ENCODE assay signal across 1 cellular context in genomic region chr14:85579957-85580356, GRCh38.
TF ChIP-seq lines count a peak whose summit lies in the region.

No MANE protein-coding gene starts in this region.

TF ChIP-seq in IMR-90, 13 proteins besides CTCF, POLR2A, EP300 and RAD21:
- TF ChIP-seq MAFK (IDR thresholded peaks at IDR 0.05; ENCODE audit: low read depth, low read length) (no peak), RFX5 (IDR thresholded peaks at IDR 0.05; ENCODE audit: low read depth, low read length) (no peak), CHD1 (IDR thresholded peaks at IDR 0.05; ENCODE audit: low read depth, low read length) (no peak), MAZ (IDR thresholded peaks at IDR 0.05; ENCODE audit: borderline replicate concordance, low read depth, low read length) (no peak), RCOR1 (IDR thresholded peaks at IDR 0.05; ENCODE audit: insufficient replicate concordance, low read length) (no peak), MXI1 (IDR thresholded peaks at IDR 0.05; ENCODE audit: borderline replicate concordance, low read depth, low read length) (no peak), ELK1 (IDR thresholded peaks at IDR 0.05; ENCODE audit: borderline replicate concordance, low read depth, low read length) (no peak), USF2 (IDR thresholded peaks at IDR 0.05; ENCODE audit: low read depth, low read length) (no peak), NFE2L2 (IDR thresholded peaks at IDR 0.05; ENCODE audit: low read depth, low read length) (no peak), SMC3 (IDR thresholded peaks at IDR 0.05; ENCODE audit: low read depth, low read length) (no peak), CEBPB (IDR thresholded peaks at IDR 0.05; ENCODE audit: low read depth, low read length) (no peak), FOS (IDR thresholded peaks at IDR 0.05; ENCODE audit: low read depth, low read length) (no peak), BHLHE40 (IDR thresholded peaks at IDR 0.05; ENCODE audit: low read depth, low read length) (no peak)
